1 cellular context compared by ENCODE assay signal in the genomic region with DNA sequence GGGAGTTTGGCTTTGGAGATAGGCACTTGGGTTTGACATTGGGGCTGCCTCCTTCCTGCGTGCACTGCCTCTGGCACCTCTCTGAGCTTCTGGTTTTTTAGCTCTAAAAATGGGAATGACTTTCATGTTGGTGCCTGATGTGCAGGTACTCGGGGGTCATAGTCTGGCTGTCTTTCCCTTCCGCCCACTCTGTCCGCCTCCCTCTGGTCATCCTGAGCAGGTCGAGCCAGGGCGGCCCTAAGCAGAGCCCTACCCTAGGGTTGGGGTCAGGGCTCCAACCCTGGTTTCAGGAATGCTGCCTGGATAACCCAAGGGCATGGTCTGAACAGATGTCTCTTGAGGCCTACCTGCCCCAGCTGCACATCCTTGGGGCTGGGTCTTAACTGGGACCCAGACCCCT.
TF ChIP-seq lines count a peak whose summit lies in the region.

No MANE protein-coding gene starts in this region.

TF ChIP-seq in HepG2, 621 proteins besides CTCF, POLR2A, EP300 and RAD21:
- TF ChIP-seq TBX3 (IDR thresholded peaks at IDR 0.05; ENCODE audit: borderline replicate concordance) (no peak), ZNF331 (CRISPR knock-in tag; IDR thresholded peaks at IDR 0.05) (no peak), ZFP62 (CRISPR knock-in tag; IDR thresholded peaks at IDR 0.05) (no peak), NR2F2 (IDR thresholded peaks at IDR 0.05; ENCODE audit: borderline replicate concordance, low read depth) (no peak), SNAPC2 (CRISPR knock-in tag; IDR thresholded peaks at IDR 0.05) (no peak), ZC3H13 (CRISPR knock-in tag; IDR thresholded peaks at IDR 0.05) (no peak), ZFP37 (CRISPR knock-in tag; IDR thresholded peaks at IDR 0.05; ENCODE audit: borderline replicate concordance) (no peak), PAWR (CRISPR knock-in tag; IDR thresholded peaks at IDR 0.05; ENCODE audit: borderline replicate concordance) (no peak), ZNF687 (CRISPR knock-in tag; IDR thresholded peaks at IDR 0.05) (peak; percentile 20; the same call in 1 of the 2 replicates), ZNF225 (CRISPR knock-in tag; IDR thresholded peaks at IDR 0.05) (peak; percentile 71; the same call in 1 of the 2 replicates), ZNF33A (CRISPR knock-in tag; IDR thresholded peaks at IDR 0.05; ENCODE audit: borderline replicate concordance) (no peak), TOPORS (CRISPR knock-in tag; IDR thresholded peaks at IDR 0.05) (no peak), BRCA1 (CRISPR knock-in tag; IDR thresholded peaks at IDR 0.05) (no peak), NR3C1 (CRISPR knock-in tag; IDR thresholded peaks at IDR 0.05) (no peak), NFYB (CRISPR knock-in tag; IDR thresholded peaks at IDR 0.05) (no peak)
- TF ChIP-seq, protein P1, sequence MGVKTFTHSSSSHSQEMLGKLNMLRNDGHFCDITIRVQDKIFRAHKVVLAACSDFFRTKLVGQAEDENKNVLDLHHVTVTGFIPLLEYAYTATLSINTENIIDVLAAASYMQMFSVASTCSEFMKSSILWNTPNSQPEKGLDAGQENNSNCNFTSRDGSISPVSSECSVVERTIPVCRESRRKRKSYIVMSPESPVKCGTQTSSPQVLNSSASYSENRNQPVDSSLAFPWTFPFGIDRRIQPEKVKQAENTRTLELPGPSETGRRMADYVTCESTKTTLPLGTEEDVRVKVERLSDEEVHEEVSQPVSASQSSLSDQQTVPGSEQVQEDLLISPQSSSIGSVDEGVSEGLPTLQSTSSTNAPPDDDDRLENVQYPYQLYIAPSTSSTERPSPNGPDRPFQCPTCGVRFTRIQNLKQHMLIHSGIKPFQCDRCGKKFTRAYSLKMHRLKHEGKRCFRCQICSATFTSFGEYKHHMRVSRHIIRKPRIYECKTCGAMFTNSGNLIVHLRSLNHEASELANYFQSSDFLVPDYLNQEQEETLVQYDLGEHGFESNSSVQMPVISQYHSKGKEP (CRISPR knock-in tag; IDR thresholded peaks at IDR 0.05) = no peak
